In the genomic region with DNA sequence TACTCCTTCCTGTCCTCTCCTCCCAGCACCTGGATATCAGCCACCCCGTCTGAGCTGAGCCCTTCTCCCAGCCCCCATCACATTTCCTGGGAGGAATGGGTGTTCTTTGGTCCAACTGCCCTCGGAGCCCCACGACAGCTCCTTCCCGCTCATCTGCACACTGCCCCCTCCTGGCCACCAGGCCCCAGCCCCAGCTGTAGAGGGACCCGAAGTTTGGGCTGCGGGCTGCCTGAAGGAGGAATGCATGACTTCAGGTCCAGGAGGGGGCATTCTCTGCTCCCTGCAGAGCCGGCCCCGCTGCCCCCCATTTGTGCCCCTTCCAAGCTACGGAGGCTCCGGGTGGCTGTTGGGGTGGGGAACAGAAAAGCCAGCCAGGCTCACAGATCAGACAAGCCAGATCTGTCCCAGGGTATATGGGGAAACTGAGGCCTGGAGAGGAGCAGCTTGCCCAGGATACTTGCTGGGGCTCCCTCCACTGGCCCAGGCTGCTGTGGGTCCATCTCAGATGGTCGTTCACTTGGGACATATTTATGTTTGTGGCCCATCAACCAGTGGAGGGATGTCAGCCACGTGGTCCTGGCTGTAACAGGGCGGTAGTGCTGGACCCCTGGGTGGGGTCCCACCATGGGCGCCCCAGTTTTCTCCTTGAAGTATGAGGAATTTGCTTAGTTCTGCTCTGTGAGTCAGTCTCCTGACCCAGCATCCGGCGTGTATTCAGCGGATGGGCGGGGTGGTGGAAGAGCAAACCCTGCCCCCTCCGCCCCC, we compare ENCODE assay signal across 9 cellular contexts. TPM values are rescaled to one million over a fixed set of nuclear protein-coding genes. Genes with fewer than 3 reads are reported as not detected.
DNase-seq lines count a peak whose midpoint lies in the region; ATAC-seq and TF ChIP-seq lines count a peak whose summit lies in the region.
"Had no signal": no experiment of that assay in that cellular context is flagged by ENCODE, and none has a peak within 500 bp of the region (broad histone marks: within the 10 kb centered on the region; RNA-seq: fewer than 3 reads in every experiment).

No MANE protein-coding gene starts in this region.

- no peaks in the 10 kb centered on the region for H3K9me2 ChIP-seq in PC-3 (replicated peaks; ENCODE audit: low read length)

- H3K4me3 Mint-ChIP-seq in activated T-cell treated with anti-CD3 and anti-CD28 coated beads, Interleukin-2, amount 50 U/mL, for 24 hours: no peak overlapping the region
- no peak overlapping the region for H3K4me3 Mint-ChIP-seq in activated T-cell treated with anti-CD3 and anti-CD28 coated beads, Interleukin-2, amount 50 U/mL, for 4 hours

- no peak overlapping the region for H3K27ac ChIP-seq in PC-3 (ENCODE audit: low read length)

- H3K27me3 Mint-ChIP-seq in activated T-cell treated with anti-CD3 and anti-CD28 coated beads, Interleukin-2, amount 50 U/mL, for 24 hours: peaks cover 16% of the 10 kb centered on the region
- H3K27me3 Mint-ChIP-seq in activated T-cell treated with anti-CD3 and anti-CD28 coated beads, Interleukin-2, amount 50 U/mL, for 4 hours (ENCODE audit: low read depth): no peaks in the 10 kb centered on the region

- no peaks in the 10 kb centered on the region for H3K4me1 Mint-ChIP-seq in activated T-cell treated with anti-CD3 and anti-CD28 coated beads, Interleukin-2, amount 50 U/mL, for 24 hours (ENCODE audit: low read depth)
- no peaks in the 10 kb centered on the region for H3K4me1 Mint-ChIP-seq in activated T-cell treated with anti-CD3 and anti-CD28 coated beads, Interleukin-2, amount 50 U/mL, for 4 hours (ENCODE audit: low read depth)

- H3K9me3 ChIP-seq in PC-3 (ENCODE audit: low read length): no peaks in the 10 kb centered on the region

- no peak overlapping the region for H2AFZ ChIP-seq in PC-3 (ENCODE audit: low read length)

- CTCF ChIA-PET in PC-3 (lab: Charles Lee): interaction anchor here (0.9 kb wide), 1 partner anchor 139 kb away, joined by 3 read pairs; no protein-coding TSS in a partner anchor

- H3K4me1 ChIP-seq in PC-3 (ENCODE audit: insufficient read depth, low read length): peaks cover 12% of the 10 kb centered on the region

- TF ChIP-seq CTCF in PC-3 (conservative IDR thresholded peaks at IDR 0.05; ENCODE audit: low read depth, low read length) (peak; percentile 64), fibroblast of mammary gland (conservative IDR thresholded peaks at IDR 0.05; ENCODE audit: control insufficient read depth, insufficient read depth, low read depth, low read length) (peak; percentile 60), retinal pigment epithelial cell (conservative IDR thresholded peaks at IDR 0.05; ENCODE audit: low read depth, low read length) (peak; percentile 75)

- H3K4me3 ChIP-seq in PC-3 (ENCODE audit: low read length): no peak overlapping the region
- H3K4me3 ChIP-seq in fibroblast of mammary gland (ENCODE audit: control insufficient read depth, low read depth, low read length): no peak overlapping the region
- no peak overlapping the region for H3K4me3 ChIP-seq in retinal pigment epithelial cell (ENCODE audit: low read length)

- DNase-seq in activated T-cell treated with anti-CD3 and anti-CD28 coated beads, Interleukin-2, amount 50 U/mL, for 24 hours: peak; percentile 37
- no peak for DNase-seq in activated T-cell treated with anti-CD3 and anti-CD28 coated beads, Interleukin-2, amount 50 U/mL, for 4 hours
- peak; percentile 37 for DNase-seq in PC-3
- peak; percentile 32 for DNase-seq in fibroblast of mammary gland (ENCODE audit: low read depth)
- no peak for DNase-seq in retinal pigment epithelial cell (ENCODE audit: low read depth)
- no peak for DNase-seq in mesenteric fat pad (ENCODE audit: low spot score)

- H3K79me2 ChIP-seq in PC-3 (ENCODE audit: low read length): no peaks in the 10 kb centered on the region

- H3K36me3 ChIP-seq in PC-3 (ENCODE audit: low read depth, low read length): no peaks in the 10 kb centered on the region

- no peaks in the 10 kb centered on the region for H3K9me3 Mint-ChIP-seq in activated T-cell treated with anti-CD3 and anti-CD28 coated beads, Interleukin-2, amount 50 U/mL, for 24 hours
- no peaks in the 10 kb centered on the region for H3K9me3 Mint-ChIP-seq in activated T-cell treated with anti-CD3 and anti-CD28 coated beads, Interleukin-2, amount 50 U/mL, for 4 hours
- H3K9me3 Mint-ChIP-seq: activated naive CD4-positive, alpha-beta T cell treated with anti-CD3 and anti-CD28 coated beads, Interleukin-2, amount 50 U/mL, for 72 hours had no signal

- H3F3A ChIP-seq in PC-3 (ENCODE audit: low read length, unreplicated experiment): no peaks in the 10 kb centered on the region

- intact Hi-C loops in PC-3 (cut with micrococcal nuclease): loop anchor here (2.0 kb wide), 1 partner anchor 134 kb away; no protein-coding TSS in a partner anchor

- no TSS peak for BruUV-seq in PC-3 (replicated peaks; lab: Mats Ljungman, UMichigan)

- no peak for ATAC-seq in activated T-cell treated with anti-CD3 and anti-CD28 coated beads, Interleukin-2, amount 50 U/mL, for 4 hours
- ATAC-seq in PC-3 (peak; percentile 88), HG03469 (IDR thresholded peaks at IDR 0.05; ENCODE audit: unreplicated experiment) (no peak), GM21723 (IDR thresholded peaks at IDR 0.05; ENCODE audit: unreplicated experiment) (no peak)

- H3K27ac Mint-ChIP-seq in activated T-cell treated with anti-CD3 and anti-CD28 coated beads, Interleukin-2, amount 50 U/mL, for 24 hours: no peak overlapping the region
- H3K27ac Mint-ChIP-seq: activated naive CD4-positive, alpha-beta T cell treated with anti-CD3 and anti-CD28 coated beads, Interleukin-2, amount 50 U/mL, for 72 hours had no signal

- no peaks in the 10 kb centered on the region for H3K36me3 Mint-ChIP-seq in activated T-cell treated with anti-CD3 and anti-CD28 coated beads, Interleukin-2, amount 50 U/mL, for 24 hours (ENCODE audit: low read depth)
- no peaks in the 10 kb centered on the region for H3K36me3 Mint-ChIP-seq in activated T-cell treated with anti-CD3 and anti-CD28 coated beads, Interleukin-2, amount 50 U/mL, for 4 hours (ENCODE audit: insufficient read depth)
- H3K36me3 Mint-ChIP-seq: activated naive CD4-positive, alpha-beta T cell treated with anti-CD3 and anti-CD28 coated beads, Interleukin-2, amount 50 U/mL, for 72 hours had no signal

- no peak overlapping the region for H3K4me2 ChIP-seq in PC-3 (ENCODE audit: low read length)

- H4K20me1 ChIP-seq in PC-3 (ENCODE audit: low read length): no peaks in the 10 kb centered on the region

- POLR2A ChIA-PET in PC-3 (lab: Charles Lee; ENCODE audit: unreplicated experiment): no interaction called here

- H3K27me3 ChIP-seq in PC-3 (ENCODE audit: low read length): no peaks in the 10 kb centered on the region

- H3K9ac ChIP-seq in PC-3 (ENCODE audit: low read length): no peak overlapping the region

RNA-seq across cellular contexts. Expression of a gene that starts 33.1 kb away (rescaled TPM):
- total RNA-seq in activated T-cell treated with anti-CD3 and anti-CD28 coated beads, Interleukin-2, amount 50 U/mL, for 4 hours: under 1 TPM; 0.14 to 0.24 (median 0.18) TPM
- total RNA-seq in PC-3 (2014; rRNA removed): 15.2 and 17.6 TPM in 2 replicates
- 86.1 TPM for total RNA-seq in mesenteric fat pad

Comparison
In these comparisons a context has a peak if more than half of its experiments do, and no peak if none do; other contexts are left out.
1. DNase-seq: peak in activated T-cell treated with anti-CD3 and anti-CD28 coated beads, Interleukin-2, amount 50 U/mL, for 24 hours (single experiment), PC-3 (single experiment) and fibroblast of mammary gland (single experiment); none in activated T-cell treated with anti-CD3 and anti-CD28 coated beads, Interleukin-2, amount 50 U/mL, for 4 hours (single experiment), retinal pigment epithelial cell (single experiment) and mesenteric fat pad (single experiment).
2. RNA of a gene that starts 33.1 kb away (total RNA-seq): 86.1 TPM in mesenteric fat pad (single experiment) and 15.2 to 17.6 TPM in PC-3; 0.14 to 0.24 TPM in activated T-cell treated with anti-CD3 and anti-CD28 coated beads, Interleukin-2, amount 50 U/mL, for 4 hours; every median in the first group is over 10 times any median in the second.
3. Peak in every context shown above with its lines, with median percentiles within 50 percentile points of each other: CTCF ChIP-seq.